In the genomic region with DNA sequence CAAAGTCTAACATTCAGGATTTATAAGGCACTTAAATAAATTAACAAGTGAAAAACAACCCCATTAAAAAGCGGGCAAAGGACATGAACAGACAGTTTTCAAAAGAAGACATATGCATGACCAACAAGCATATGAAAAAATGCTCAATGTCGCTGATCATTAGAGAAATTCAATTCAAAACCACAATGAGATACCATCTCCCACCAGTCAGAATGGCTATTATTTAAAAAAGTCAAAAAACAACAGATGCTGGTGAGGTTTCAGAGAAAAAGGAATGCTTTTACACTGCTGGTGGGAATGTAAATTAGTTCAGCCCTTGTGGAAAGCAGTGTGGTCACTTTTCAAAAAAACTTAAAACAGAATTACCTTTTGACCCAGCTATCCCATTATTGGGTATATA, we compare ENCODE assay signal across 1 cellular context.
TF ChIP-seq lines count a peak whose summit lies in the region.

No MANE protein-coding gene starts in this region.

TF ChIP-seq in IMR-90, 13 proteins besides CTCF, POLR2A, EP300 and RAD21:
- no peak for TF ChIP-seq MXI1 (IDR thresholded peaks at IDR 0.05; ENCODE audit: borderline replicate concordance, low read depth, low read length)
